ENCODE assay signal across 16 cellular contexts in the genomic region with DNA sequence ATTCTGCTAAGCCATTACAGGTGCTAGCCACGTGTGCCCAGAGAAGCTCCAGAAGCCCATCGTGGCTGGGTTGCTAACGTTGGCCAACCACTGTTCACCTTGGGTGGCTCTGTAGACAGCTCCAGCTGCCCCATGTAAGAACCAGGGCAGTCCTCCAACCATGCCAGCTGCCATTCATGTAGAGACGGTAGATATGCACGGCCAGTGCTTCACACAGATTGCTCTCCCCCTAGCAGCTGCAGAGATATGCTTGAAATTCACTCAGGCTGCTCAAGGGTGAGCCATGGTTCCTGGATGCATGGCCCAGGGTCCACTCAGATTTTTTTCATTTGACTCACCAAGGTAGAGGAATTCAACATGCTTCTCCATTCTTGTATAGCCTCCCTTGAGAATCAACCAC. TPM values are rescaled to one million over a fixed set of nuclear protein-coding genes. Genes with fewer than 3 reads are reported as not detected.
A peak's percentile ranks its signal among the peaks of the same experiment; 100 is the strongest.
DNase-seq lines count a peak whose midpoint lies in the region; ATAC-seq, FAIRE-seq and TF ChIP-seq lines count a peak whose summit lies in the region.
"Had no signal": no experiment of that assay in that cellular context is flagged by ENCODE, and none has a peak within 500 bp of the region (broad histone marks: within the 10 kb centered on the region; RNA-seq: fewer than 3 reads in every experiment).

No MANE protein-coding gene starts in this region.

- H3K4me1 ChIP-seq in pancreas: peaks cover 25 to 29% (median 25%) of the 10 kb centered on the region in 3 donors

- no peak overlapping the region for H3K4me3 ChIP-seq in astrocyte of the cerebellum (ENCODE audit: low read depth, low read length)
- no peak overlapping the region for H3K4me3 ChIP-seq in pancreas
- H3K4me3 ChIP-seq: heart left ventricle, PC-9 had no signal

- no peak for FAIRE-seq in pancreas (lab: Jason Lieb, UNC)

- no peaks in the 10 kb centered on the region for H3K36me3 ChIP-seq in pancreas
- H3K36me3 ChIP-seq: heart left ventricle, thoracic aorta had no signal

- 38 to 44% methylated on average over 5 of the region's 5 CpGs for WGBS in pancreas, 2 donors

- in situ Hi-C loops in astrocyte of the cerebellum (cut with HindIII; ENCODE audit: low sequenced_read_pairs): no loop called here

- DNase-seq in DMS79 (lab: John Stamatoyannopoulos, UW) (peak; percentile 39), NCI-H2029 treated with DMSO at 0.1 percent for 48 hours (lab: John Stamatoyannopoulos, UW) (peak; percentile 91), astrocyte of the cerebellum (ENCODE audit: low read depth) (peak; percentile 41), pancreas (peak in 2 of 6 donors; percentile 46 to 47), SKM-1 treated with dmso at 0.1 percent for 144 hours (lab: John Stamatoyannopoulos, UW; ENCODE audit: unreplicated experiment) (no peak), left colon (no peak), medulla oblongata (ENCODE audit: extremely low spot score) (no peak)
- DNase-seq in activated CD4-positive, alpha-beta T cell treated with anti-CD3 and anti-CD28 coated beads for 1 hour: no peak
- DNase-seq: activated CD4-positive, alpha-beta T cell treated with anti-CD3 and anti-CD28 coated beads, Interleukin-2, amount 10 ng/mL, durations not matched to agents 24 days and 14 days; activated T-cell treated with anti-CD3 and anti-CD28 coated beads, Interleukin-2, amount 50 U/mL, for 1 hour; naive thymus-derived CD4-positive, alpha-beta T cell; PC-9; stimulated activated CD4-positive, alpha-beta T cell treated with anti-CD3 and anti-CD28 coated beads, Interleukin-1b, Interleukin-23, amount 100 ng/mL, for 48 hours had no signal

- ATAC-seq in pancreas (peak; percentile 20 to 42 (median 32)), left colon (no peak)
- ATAC-seq: naive thymus-derived CD4-positive, alpha-beta T cell had no signal

- H3K27ac ChIP-seq in pancreas: peak overlapping the region in 1 of 4 donors; percentile 41
- H3K27ac ChIP-seq: heart left ventricle, HL-60, PC-9 had no signal

- intact Hi-C loops in pancreas (cut with DNase I): no loop called here
- intact Hi-C loops in left colon (cut with DNase I, micrococcal nuclease): no loop called here

- TF ChIP-seq CTCF in astrocyte of the cerebellum (IDR thresholded peaks at IDR 0.05; ENCODE audit: low read depth, low read length, missing control alignments): no peak
- no peak for TF ChIP-seq CTCF in pancreas (IDR thresholded peaks at IDR 0.05)

- H3K9me3 ChIP-seq in pancreas: no peaks in the 10 kb centered on the region
- H3K9me3 ChIP-seq: heart left ventricle, thoracic aorta had no signal

- H3K27me3 ChIP-seq in pancreas: no peaks in the 10 kb centered on the region
- H3K27me3 ChIP-seq: heart left ventricle had no signal

RNA-seq across cellular contexts. Expression of a gene that starts 31.0 kb away (rescaled TPM):
- total RNA-seq in pancreas: 10 to 100 TPM in 5 of 6 donors, 1 to 10 TPM in 1; 9.5 to 39.6 (median 19.0) TPM
- polyA plus RNA-seq in pancreas: 100 to 1,000 TPM; 126 to 220 TPM
- 10 to 100 TPM in 1 of 2 donors, 1 to 10 TPM in 1; 5.3 to 13.9 TPM for total RNA-seq in left colon

Comparison
In these comparisons a context has a peak if more than half of its experiments do, and no peak if none do; other contexts are left out.
1. DNase-seq: peak in DMS79 (single experiment), NCI-H2029 treated with DMSO at 0.1 percent for 48 hours (single experiment) and astrocyte of the cerebellum (single experiment); none in activated CD4-positive, alpha-beta T cell treated with anti-CD3 and anti-CD28 coated beads for 1 hour (single experiment), SKM-1 treated with dmso at 0.1 percent for 144 hours (single experiment), left colon (0 of 2) and medulla oblongata (single experiment).